ENCODE assay signal across 17 cellular contexts in the genomic region with DNA sequence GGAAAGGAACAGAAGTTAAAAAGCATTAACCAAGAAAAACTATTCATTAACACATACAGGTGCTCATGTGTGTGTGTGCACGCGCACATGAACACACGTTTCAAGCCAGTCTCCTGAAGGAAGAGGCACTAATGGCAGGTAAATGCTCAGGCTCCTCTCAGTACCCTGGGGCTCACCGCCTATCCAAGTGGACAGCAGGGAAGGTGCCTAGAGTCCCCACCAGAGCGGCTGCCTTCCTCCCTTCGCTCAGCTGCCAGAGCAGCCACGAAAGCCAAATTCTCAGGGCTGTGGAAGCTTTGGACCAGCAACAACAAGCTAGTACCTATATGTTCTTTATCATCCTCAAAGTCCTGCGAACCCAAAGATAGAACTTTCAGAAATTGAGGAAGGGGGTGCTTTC. TPM values are rescaled to one million over a fixed set of nuclear protein-coding genes. Genes with fewer than 3 reads are reported as not detected.
DNase-seq lines count a peak whose midpoint lies in the region; ATAC-seq and TF ChIP-seq lines count a peak whose summit lies in the region.
"Had no signal": no experiment of that assay in that cellular context is flagged by ENCODE, and none has a peak within 500 bp of the region (broad histone marks: within the 10 kb centered on the region; RNA-seq: fewer than 3 reads in every experiment).

No MANE protein-coding gene starts in this region.

- H3K23me2 ChIP-seq in H9 (ENCODE audit: insufficient read length, low read depth, low read length, poor library complexity, severe bottlenecking): no peaks in the 10 kb centered on the region

- no peak overlapping the region for H3K4ac ChIP-seq in H9 (ENCODE audit: low read depth, low read length)

- no peaks in the 10 kb centered on the region for H3K79me2 ChIP-seq in H9 (ENCODE audit: insufficient read depth, low read length)

- H4K20me1 ChIP-seq in H9 (ENCODE audit: control insufficient read depth, insufficient read depth, insufficient read length): no peaks in the 10 kb centered on the region

- H3K4me3 ChIP-seq in breast epithelium (no peak overlapping the region), lower lobe of right lung (no peak overlapping the region)
- H3K4me3 ChIP-seq: neural progenitor cell, uterus had no signal

- peaks cover 22% of the 10 kb centered on the region in 2 experiments for H3K4me1 Mint-ChIP-seq in H9
- H3K4me1 Mint-ChIP-seq: memory B cell had no signal

- intact Hi-C loops in breast epithelium (cut with DNase I; ENCODE audit: low total_unique reads) (loop anchor here (10.0 kb wide), 1 partner anchor 55 kb away; no protein-coding TSS in a partner anchor), lower lobe of right lung (cut with DNase I) (no loop called here)

- no peak overlapping the region for H2BK120ac ChIP-seq in H9 (ENCODE audit: low read depth, low read length, poor library complexity, severe bottlenecking)

- no peak overlapping the region for H4K8ac ChIP-seq in H9 (replicated peaks; ENCODE audit: insufficient read length, low read depth, low read length)

- H3K27ac Mint-ChIP-seq in H9: peak overlapping the region in 1 of 3 experiments; percentile 16; a peak in 1 of 7 replicates
- H3K27ac Mint-ChIP-seq: memory B cell had no signal

- TF ChIP-seq CTCF in H9 (conservative IDR thresholded peaks at IDR 0.05) (no peak), breast epithelium (IDR thresholded peaks at IDR 0.05) (no peak), lower lobe of right lung (IDR thresholded peaks at IDR 0.05) (no peak)

- no peak for ATAC-seq in lower lobe of right lung
- no peak for ATAC-seq in HG03469 (IDR thresholded peaks at IDR 0.05; ENCODE audit: unreplicated experiment)
- ATAC-seq: PC-3 had no signal

- H3K9me3 Mint-ChIP-seq in H9: no peaks in the 10 kb centered on the region
- H3K9me3 Mint-ChIP-seq: memory B cell had no signal

- H3K27me3 ChIP-seq in H9 (ENCODE audit: insufficient read depth, low read length) (no peaks in the 10 kb centered on the region), breast epithelium (no peaks in the 10 kb centered on the region), lower lobe of right lung (ENCODE audit: low read depth) (no peaks in the 10 kb centered on the region)
- H3K27me3 ChIP-seq: neural progenitor cell, uterus had no signal

- H2BK12ac ChIP-seq in H9 (ENCODE audit: insufficient read length, low read depth, low read length): no peak overlapping the region

- no peak overlapping the region for H3K14ac ChIP-seq in H9 (ENCODE audit: insufficient read depth, low read length)

- no peaks in the 10 kb centered on the region for H3K79me1 ChIP-seq in H9 (ENCODE audit: insufficient read depth, low read depth, low read length, poor library complexity, severe bottlenecking)

- no peaks in the 10 kb centered on the region for H3K9me3 ChIP-seq in H9 (ENCODE audit: control insufficient read depth, low read depth, low read length)
- no peaks in the 10 kb centered on the region for H3K9me3 ChIP-seq in breast epithelium
- no peaks in the 10 kb centered on the region for H3K9me3 ChIP-seq in lower lobe of right lung
- H3K9me3 ChIP-seq: uterus had no signal

- H3K27me3 Mint-ChIP-seq in H9 (ENCODE audit: low read depth): no peaks in the 10 kb centered on the region
- H3K27me3 Mint-ChIP-seq: memory B cell had no signal

- H2BK20ac ChIP-seq in H9 (ENCODE audit: low read depth, low read length, poor library complexity, severe bottlenecking): no peak overlapping the region

- H3K36me3 ChIP-seq in breast epithelium: no peaks in the 10 kb centered on the region
- peaks cover 44% of the 10 kb centered on the region for H3K36me3 ChIP-seq in lower lobe of right lung
- H3K36me3 ChIP-seq: neural progenitor cell, uterus had no signal

- H3T11ph ChIP-seq in H9 (ENCODE audit: low read length): no peak overlapping the region

- DNase-seq in Ammon's horn (ENCODE audit: low spot score): peak; percentile 2
- DNase-seq in H9: peak; percentile 28
- DNase-seq in breast epithelium (ENCODE audit: low spot score in 2 of 2): peak; percentile 9 to 12
- peak; percentile 35 for DNase-seq in lower lobe of right lung
- no peak for DNase-seq in pons (ENCODE audit: low spot score)
- no peak for DNase-seq in COLO829 (ENCODE audit: low spot score)
- DNase-seq in activated T-cell treated with anti-CD3 and anti-CD28 coated beads, Interleukin-2, amount 50 U/mL, for 1 hour: no peak
- DNase-seq: DMS153; effector CD8-positive, alpha-beta T cell; NCI-H1694 treated with DMSO at 0.1 percent for 48 hours; NCI-H524; PC-3; stimulated activated CD4-positive, alpha-beta T cell treated with anti-CD3 and anti-CD28 coated beads, Interleukin-4, amount 100 ng/mL, for 24 hours had no signal

- no peak overlapping the region for H3K9ac ChIP-seq in H9 (ENCODE audit: extremely low read depth, insufficient read length, low read length)
- H3K9ac ChIP-seq: neural progenitor cell had no signal

- H2BK5ac ChIP-seq in H9 (ENCODE audit: insufficient read length, low read length): no peak overlapping the region

- H3K4me1 ChIP-seq in H9 (ENCODE audit: insufficient read depth, low read length) (peaks cover 3% of the 10 kb centered on the region; the same call in 1 of the 2 replicates), breast epithelium (peaks cover 0 to 4% of the 10 kb centered on the region in 2 donors), lower lobe of right lung (peaks cover 30% of the 10 kb centered on the region)

- no peak overlapping the region for H4K91ac ChIP-seq in H9 (ENCODE audit: insufficient read length, low read depth, low read length)

- no peak overlapping the region for H3K4me3 Mint-ChIP-seq in H9
- H3K4me3 Mint-ChIP-seq: memory B cell, neural progenitor cell had no signal

- no CpG with 5 or more reads among the region's 8 CpGs for WGBS in H9 (ENCODE audit: extremely low coverage, insufficient read length, low lambda C conversion rate)

- no peak overlapping the region for H3K18ac ChIP-seq in H9 (ENCODE audit: insufficient read length, low read depth, low read length)

- TF ChIP-seq POLR2A in breast epithelium (IDR thresholded peaks at IDR 0.05): no peak

- no peak overlapping the region for H4K5ac ChIP-seq in H9 (ENCODE audit: insufficient read length, low read depth, low read length)

- H3K23ac ChIP-seq in H9 (ENCODE audit: insufficient read length, low read depth, low read length): no peak overlapping the region

- no peak overlapping the region for H2AFZ ChIP-seq in H9 (ENCODE audit: low read length)
- H2AFZ ChIP-seq: neural progenitor cell had no signal

- H2AK5ac ChIP-seq in H9 (ENCODE audit: insufficient read length, low read length): no peak overlapping the region

- no peak overlapping the region for H2BK15ac ChIP-seq in H9 (ENCODE audit: low read depth, low read length)

- no peak overlapping the region for H3K56ac ChIP-seq in H9 (ENCODE audit: insufficient read length, low read depth, low read length)

- peaks cover 7 to 34% (median 19%) of the 10 kb centered on the region in 3 experiments; a peak in 6 of 7 replicates for H3K36me3 Mint-ChIP-seq in H9 (ENCODE audit: insufficient read depth in 1 of 3, low read depth in 3 of 3)
- H3K36me3 Mint-ChIP-seq: memory B cell had no signal

- H3K27ac ChIP-seq in H9 (ENCODE audit: insufficient read length, low read depth, low read length) (no peak overlapping the region), breast epithelium (peak overlapping the region; percentile 44 to 73), lower lobe of right lung (peak overlapping the region; percentile 36)

- no peak overlapping the region for H3K4me2 ChIP-seq in H9 (ENCODE audit: insufficient read depth, insufficient read length, low read length)
- H3K4me2 ChIP-seq: neural progenitor cell had no signal

RNA-seq across cellular contexts. Expression of gene PLCG1, which starts 42.6 kb away (rescaled TPM):
- 161 and 171 TPM in 2 replicates for total RNA-seq in H9 (2021)
- total RNA-seq in breast epithelium: 100 to 1,000 TPM in 1 of 3 donors, 10 to 100 TPM in 2; 88.5 to 132 (median 92.3) TPM
- total RNA-seq in lower lobe of right lung: 94.0 TPM

Comparison
In these comparisons a context has a peak if more than half of its experiments do, and no peak if none do; other contexts are left out.
1. DNase-seq: peak in Ammon's horn (single experiment), H9 (single experiment), breast epithelium (2 of 2) and lower lobe of right lung (single experiment); none in pons (single experiment), COLO829 (single experiment) and activated T-cell treated with anti-CD3 and anti-CD28 coated beads, Interleukin-2, amount 50 U/mL, for 1 hour (single experiment).